28 cellular contexts compared by ENCODE assay signal in genomic region chr6:53005667-53006250, GRCh38.
"Had no signal": no experiment of that assay in that cellular context is flagged by ENCODE, and none has a peak within 500 bp of the region (broad histone marks: within the 10 kb centered on the region; RNA-seq: fewer than 3 reads in every experiment).

No MANE protein-coding gene starts in this region.

- ATAC-seq: activated CD4-positive, alpha-beta T cell treated with anti-CD3 and anti-CD28 coated beads for 36 hours; activated T-cell treated with anti-CD3 and anti-CD28 coated beads, Interleukin-2, amount 50 U/mL, for 4 hours; gastrocnemius medialis; left colon; T-cell had no signal

- H3K4me2 ChIP-seq: neural progenitor cell had no signal

- H3K9me3 ChIP-seq: breast epithelium, colonic mucosa, esophagus squamous epithelium, gastrocnemius medialis, spleen, tibial nerve, vagina had no signal

- H3K36me3 ChIP-seq: colonic mucosa had no signal

- H3K27me3 ChIP-seq: breast epithelium, colonic mucosa, dorsolateral prefrontal cortex, esophagus squamous epithelium, gastrocnemius medialis, neural progenitor cell, spleen, tibial nerve, vagina had no signal

- FAIRE-seq: TTC549 had no signal

- H3K36me3 Mint-ChIP-seq: activated naive CD8-positive, alpha-beta T cell treated with anti-CD3 and anti-CD28 coated beads for 36 hours had no signal

- H2AFZ ChIP-seq: neural progenitor cell had no signal

- H3K4me3 Mint-ChIP-seq: activated CD4-positive, alpha-beta T cell treated with anti-CD3 and anti-CD28 coated beads for 36 hours; activated naive CD8-positive, alpha-beta T cell treated with anti-CD3 and anti-CD28 coated beads for 36 hours; activated T-cell treated with anti-CD3 and anti-CD28 coated beads, Interleukin-2, amount 50 U/mL, for 4 hours; endodermal cell; naive B cell; neural progenitor cell; T-cell; T-helper 2 cell treated with Interferon-gamma antibody and Interleukin-4, amounts not matched to agents 5 μg/mL and 100 μg/mL, for 36 hours had no signal

- H3K4me1 ChIP-seq: breast epithelium, colonic mucosa, gastrocnemius medialis, neural progenitor cell, spleen, tibial nerve, vagina had no signal

- DNase-seq: activated CD4-positive, alpha-beta T cell treated with anti-CD3 and anti-CD28 coated beads for 36 hours; activated CD4-positive, alpha-beta T cell treated with anti-CD3 and anti-CD28 coated beads, Interleukin-2, amount 50 U/mL, for 48 hours; activated CD8-positive, alpha-beta memory T cell treated with anti-CD3 and anti-CD28 coated beads, Interleukin-2, amount 50 U/mL, for 48 hours; activated naive CD4-positive, alpha-beta T cell; activated naive CD8-positive, alpha-beta T cell treated with anti-CD3 and anti-CD28 coated beads for 36 hours; activated T-cell treated with anti-CD3 and anti-CD28 coated beads, Interleukin-2, amount 50 U/mL, for 4 hours; amniotic stem cell; colonic mucosa; dorsolateral prefrontal cortex; endodermal cell; esophagus squamous epithelium; gastrocnemius medialis; islet precursor cell; left colon; naive B cell; spleen; stimulated activated CD4-positive, alpha-beta T cell treated with anti-CD3 and anti-CD28 coated beads, Interleukin-4, amount 100 ng/mL, for 24 hours; stimulated activated naive CD4-positive, alpha-beta T cell treated with Interleukin-2 at 50 U/mL for 16 hours; substantia nigra; T-cell had no signal

- H3K27ac Mint-ChIP-seq: activated CD4-positive, alpha-beta T cell treated with anti-CD3 and anti-CD28 coated beads for 36 hours; activated naive CD8-positive, alpha-beta T cell treated with anti-CD3 and anti-CD28 coated beads for 36 hours; activated T-helper 2 cell treated with anti-CD3 and anti-CD28 coated beads, Interferon-gamma antibody, Interleukin-2, Interleukin-4, amounts not matched to agents 10 μg/mL and 5 μg/mL and 100 μg/mL, durations not matched to agents 14 hours and 24 hours and 36 hours; endodermal cell; neural progenitor cell; T-cell; T-helper 2 cell treated with Interferon-gamma antibody and Interleukin-4, amounts not matched to agents 5 μg/mL and 100 μg/mL, for 36 hours had no signal

- H3K9ac ChIP-seq: neural progenitor cell had no signal

- H3K4me3 ChIP-seq: breast epithelium, colonic mucosa, dorsolateral prefrontal cortex, esophagus squamous epithelium, gastrocnemius medialis, lung, neural progenitor cell, spleen, tibial nerve, vagina had no signal

- H3K27ac ChIP-seq: breast epithelium, colonic mucosa, esophagus squamous epithelium, gastrocnemius medialis, neural progenitor cell, spleen, tibial nerve, vagina had no signal

- H3K4me1 Mint-ChIP-seq: activated CD4-positive, alpha-beta T cell treated with anti-CD3 and anti-CD28 coated beads for 36 hours; activated naive CD8-positive, alpha-beta T cell treated with anti-CD3 and anti-CD28 coated beads for 36 hours; naive B cell; neural progenitor cell; T-cell had no signal

- H3K27me3 Mint-ChIP-seq: activated CD4-positive, alpha-beta T cell treated with anti-CD3 and anti-CD28 coated beads for 36 hours; activated naive CD8-positive, alpha-beta T cell treated with anti-CD3 and anti-CD28 coated beads for 36 hours; naive B cell; T-cell had no signal

- H3K9me3 Mint-ChIP-seq: activated naive CD8-positive, alpha-beta T cell treated with anti-CD3 and anti-CD28 coated beads for 36 hours; activated T-cell treated with anti-CD3 and anti-CD28 coated beads, Interleukin-2, amount 50 U/mL, for 4 hours; activated T-helper 2 cell treated with anti-CD3 and anti-CD28 coated beads, Interferon-gamma antibody, Interleukin-2, Interleukin-4, amounts not matched to agents 10 μg/mL and 5 μg/mL and 100 μg/mL, durations not matched to agents 14 hours and 24 hours and 36 hours; endodermal cell; naive B cell; neural progenitor cell; T-cell; T-helper 2 cell treated with Interferon-gamma antibody and Interleukin-4, amounts not matched to agents 5 μg/mL and 100 μg/mL, for 36 hours had no signal
